1 cellular context compared by ENCODE assay signal in genomic region chr3:146701246-146701645, GRCh38.
TF ChIP-seq lines count a peak whose summit lies in the region.

No MANE protein-coding gene starts in this region.

TF ChIP-seq in GM12878, 131 proteins besides CTCF, POLR2A, EP300 and RAD21 (continued from another document):
- TF ChIP-seq NRF1 (conservative IDR thresholded peaks at IDR 0.05; ENCODE audit: low read depth, low read length) (no peak), USF1 (IDR thresholded peaks at IDR 0.05; ENCODE audit: borderline replicate concordance, extremely low read length, insufficient read depth, low read depth, low read length) (no peak), KDM1A (IDR thresholded peaks at IDR 0.05; ENCODE audit: borderline replicate concordance) (no peak), NBN (IDR thresholded peaks at IDR 0.05) (no peak), SREBF1 (IDR thresholded peaks at IDR 0.05; ENCODE audit: low read length) (no peak)
